In the genomic region with DNA sequence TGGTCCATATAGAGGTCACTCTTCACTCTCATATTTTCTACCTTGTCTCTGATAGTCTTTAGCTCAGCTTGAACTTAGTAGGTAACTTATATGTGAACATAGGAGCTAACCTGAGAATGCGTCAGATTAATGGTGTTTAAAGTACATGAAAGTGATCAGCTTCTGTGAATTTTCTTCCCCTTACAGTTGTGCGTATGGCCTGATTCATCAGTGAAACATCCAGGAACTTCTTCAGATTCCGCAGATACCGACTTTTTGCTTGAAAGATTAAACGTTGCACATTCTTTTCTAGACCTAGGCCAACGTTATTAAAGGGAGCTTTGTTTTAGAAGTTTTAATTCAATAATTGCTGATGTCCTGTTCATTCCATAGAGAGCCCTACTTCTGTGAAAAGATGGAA, we compare ENCODE assay signal across 24 cellular contexts.
"Had no signal": no experiment of that assay in that cellular context is flagged by ENCODE, and none has a peak within 500 bp of the region (broad histone marks: within the 10 kb centered on the region; RNA-seq: fewer than 3 reads in every experiment).

No MANE protein-coding gene starts in this region.

- DNase-seq: activated CD4-positive, alpha-beta memory T cell treated with anti-CD3 and anti-CD28 coated beads, Interleukin-2, amount 10 ng/mL, durations not matched to agents 7 days and 5 days; activated CD4-positive, alpha-beta T cell treated with anti-CD3 and anti-CD28 coated beads, Interleukin-2, amount 10 ng/mL, durations not matched to agents 24 days and 14 days; activated effector memory CD4-positive, alpha-beta T cell treated with Interleukin-2 at 50 U/mL for 16 hours; activated naive CD4-positive, alpha-beta T cell treated with anti-CD3 and anti-CD28 coated beads for 36 hours; activated naive CD8-positive, alpha-beta T cell treated with anti-CD3 and anti-CD28 coated beads, Interleukin-2, amount 10 ng/mL, durations not matched to agents 7 days and 5 days; activated T-cell treated with anti-CD3 and anti-CD28 coated beads, Interleukin-2, amount 50 U/mL, for 72 hours; amygdala; body of pancreas; effector memory CD4-positive, alpha-beta T cell; glutamatergic neuron; immature natural killer cell; kidney glomerular epithelial cell; left lung; midbrain; pancreas; psoas muscle; right cardiac atrium; stimulated activated CD4-positive, alpha-beta T cell treated with anti-CD3 and anti-CD28 coated beads, Interleukin-12 subunit alpha, Interleukin-12 subunit beta, amount 100 ng/mL, for 4 hours; stimulated activated naive CD8-positive, alpha-beta T cell treated with anti-CD3 and anti-CD28 coated beads, Interleukin-15, amount 100 ng/mL, for 72 hours; tibial artery had no signal

- H3K4me3 ChIP-seq: body of pancreas, hepatocyte, left lung, pancreas, psoas muscle, tibial artery had no signal

- FAIRE-seq: frontal cortex, pancreas had no signal

- ATAC-seq: activated CD4-positive, CD25-positive, alpha-beta regulatory T cell treated with anti-CD3 and anti-CD28 coated beads, Interleukin-2, amount 50 U/mL, for 24 hours; activated T-cell treated with anti-CD3 and anti-CD28 coated beads, Interleukin-2, amount 50 U/mL, for 72 hours; body of pancreas; left lung; pancreas; psoas muscle; right cardiac atrium; stimulated activated effector memory CD8-positive, alpha-beta T cell treated with anti-CD3 and anti-CD28 coated beads, Interleukin-12 subunit alpha, Interleukin-12 subunit beta, amount 100 ng/mL, for 72 hours; stimulated activated naive CD8-positive, alpha-beta T cell treated with anti-CD3 and anti-CD28 coated beads, Interleukin-15, amount 100 ng/mL, for 72 hours had no signal
